ENCODE assay signal across 8 cellular contexts in the genomic region with DNA sequence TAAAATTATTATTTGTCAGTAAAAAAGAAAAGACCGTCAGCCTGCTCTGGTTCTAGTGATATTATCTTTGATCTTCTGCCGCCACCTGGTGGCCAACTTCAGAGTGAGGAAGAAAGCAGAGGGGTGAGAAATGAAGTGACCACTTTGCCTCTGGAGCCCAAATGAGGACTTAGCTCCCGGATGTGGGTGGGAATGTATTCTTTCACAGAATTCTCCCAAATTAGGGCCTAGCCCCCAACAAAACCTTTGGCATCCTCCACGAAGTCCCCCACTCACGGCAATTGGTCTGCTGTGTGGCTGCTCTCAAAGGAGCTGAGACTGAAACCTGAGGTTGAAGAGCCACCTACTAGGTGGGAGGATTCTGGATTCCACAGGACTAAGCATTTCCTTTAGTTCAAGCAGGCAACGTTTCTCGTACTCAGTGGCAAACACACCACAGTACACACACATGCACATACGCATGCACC. TPM values are rescaled to one million over a fixed set of nuclear protein-coding genes. Genes with fewer than 3 reads are reported as not detected.
A peak's percentile ranks its signal among the peaks of the same experiment; 100 is the strongest.
DNase-seq lines count a peak whose midpoint lies in the region; ATAC-seq and TF ChIP-seq lines count a peak whose summit lies in the region.

No MANE protein-coding gene starts in this region.

- no peaks in the 10 kb centered on the region for H3K9me3 ChIP-seq in ES-I3 (ENCODE audit: control insufficient read depth, insufficient read depth, low read length)

- peaks cover 6% of the 10 kb centered on the region for H3K27me3 Mint-ChIP-seq in activated B cell treated with CpG ODN at 0.5 μM for 24 hours

- H3K4me3 Mint-ChIP-seq in activated B cell treated with CpG ODN at 0.5 μM for 24 hours = peak overlapping the region; percentile 41

- H3K27ac Mint-ChIP-seq in activated B cell treated with CpG ODN at 0.5 μM for 24 hours = peak overlapping the region; percentile 66

- no peak overlapping the region for H3K4me3 ChIP-seq in cardiac fibroblast (replicated peaks in 1 of 2; ENCODE audit: low read depth in 2 of 2, low read length in 2 of 2)

- peak; percentile 55 for DNase-seq in NCI-H2196 treated with DMSO at 0.1 percent for 48 hours (lab: John Stamatoyannopoulos, UW; ENCODE audit: unreplicated experiment)
- peak; percentile 60 for DNase-seq in activated B cell treated with CpG ODN at 0.5 μM for 24 hours
- DNase-seq in cardiac fibroblast (ENCODE audit: low read depth in 2 of 2) = peak; percentile 80 to 85
- DNase-seq in kidney tubule cell (ENCODE audit: low spot score) = peak; percentile 77
- DNase-seq in stimulated activated CD4-positive, alpha-beta T cell treated with anti-CD3 and anti-CD28 coated beads, Interleukin-1b, Interleukin-23, amount 100 ng/mL, for 24 hours (ENCODE audit: low read depth in 4 of 4, low spot score in 1 of 4) = peak; percentile 64 to 76 (median 71)
- no peak for DNase-seq in GM19240 (ENCODE audit: insufficient read length, low spot score)

- H3K4me1 Mint-ChIP-seq in activated B cell treated with CpG ODN at 0.5 μM for 24 hours = peaks cover 46% of the 10 kb centered on the region

- no peaks in the 10 kb centered on the region; the same call in 1 of the 2 replicates for H3K4me1 ChIP-seq in ES-I3 (ENCODE audit: insufficient read depth, low read length)

- peak; percentile 35 for TF ChIP-seq CTCF in activated B cell treated with CpG ODN at 0.5 μM for 24 hours (IDR thresholded peaks at IDR 0.05)
- TF ChIP-seq CTCF in cardiac fibroblast (IDR thresholded peaks at IDR 0.05; ENCODE audit: low read depth, low read length) = peak; percentile 68

- intact Hi-C loops in activated B cell treated with CpG ODN at 0.5 μM for 24 hours (cut with micrococcal nuclease) = loop anchor here (1.0 to 10.0 kb wide), 5 partner anchors 9 to 1024 kb away; partner anchors contain the start of genes BCKDK and HSD3B7

- ATAC-seq in HG02759 (IDR thresholded peaks at IDR 0.05; ENCODE audit: unreplicated experiment) = peak; percentile 55
- no peak for ATAC-seq in activated B cell treated with CpG ODN at 0.5 μM for 24 hours (ENCODE audit: low read depth)

- peaks cover under 1% of the 10 kb centered on the region for H3K36me3 Mint-ChIP-seq in activated B cell treated with CpG ODN at 0.5 μM for 24 hours (ENCODE audit: low read depth)

- CTCF ChIA-PET in activated B cell treated with CpG ODN at 0.5 μM for 24 hours (lab: Charles Lee) = interaction anchor here (0.6 to 3.1 kb wide), 15 partner anchors 9 to 1024 kb away, joined by 3 to 37 read pairs (median 3); partner anchors contain the start of genes HSD3B7 and KAT8

- POLR2A ChIA-PET in activated B cell treated with CpG ODN at 0.5 μM for 24 hours (lab: Charles Lee) = interaction anchor here (1.0 to 1.4 kb wide), 2 partner anchors 9 to 406 kb away, joined by 5 to 10 read pairs; no protein-coding TSS in a partner anchor

- H3K9ac ChIP-seq in ES-I3 (ENCODE audit: low read depth, low read length) = peak overlapping the region; percentile 19; the same call in 1 of the 2 replicates

- H3K9me3 Mint-ChIP-seq in activated B cell treated with CpG ODN at 0.5 μM for 24 hours = no peaks in the 10 kb centered on the region

- H3K36me3 ChIP-seq in ES-I3 (ENCODE audit: insufficient read depth, low read length) = no peaks in the 10 kb centered on the region

RNA-seq across cellular contexts. Expression of gene ZNF267, which starts 4.9 kb away (rescaled TPM):
- 93.5 and 99.0 TPM in 2 replicates for total RNA-seq in activated B cell treated with CpG ODN at 0.5 μM for 24 hours
